ENCODE assay signal across 1 cellular context in the genomic region with DNA sequence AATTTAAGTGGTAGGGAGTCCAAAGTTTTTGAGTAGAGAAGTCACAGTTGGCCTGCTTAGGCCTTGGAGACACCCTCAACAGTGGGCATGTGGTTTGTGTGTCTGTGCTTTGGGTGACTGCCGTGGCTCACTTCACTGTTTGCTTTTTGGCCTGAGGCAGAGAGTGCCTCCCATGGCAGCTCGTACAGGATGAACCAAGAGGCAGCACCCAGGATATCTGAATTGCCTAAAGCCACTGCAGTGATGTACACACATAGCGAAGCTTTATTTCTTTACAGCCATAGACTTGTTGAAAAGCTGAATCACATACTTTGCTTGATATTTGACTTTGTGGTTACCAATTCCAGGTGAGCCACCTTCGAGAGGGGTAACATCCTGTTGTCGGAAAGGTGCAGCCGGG.
TF ChIP-seq lines count a peak whose summit lies in the region.

No MANE protein-coding gene starts in this region.

TF ChIP-seq in H1, 55 proteins besides CTCF, POLR2A, EP300 and RAD21:
- TF ChIP-seq JUN (IDR thresholded peaks at IDR 0.05; ENCODE audit: low read depth, low read length) (no peak), TEAD4 (IDR thresholded peaks at IDR 0.05; ENCODE audit: low read depth, low read length) (no peak), MAX (IDR thresholded peaks at IDR 0.05) (no peak), SUZ12 (IDR thresholded peaks at IDR 0.05; ENCODE audit: low read length) (no peak), BCL11A (IDR thresholded peaks at IDR 0.05; ENCODE audit: low read depth in 2 of 2, low read length in 2 of 2) (no peak), TBP (IDR thresholded peaks at IDR 0.05; ENCODE audit: low read depth, low read length) (no peak), RNF2 (IDR thresholded peaks at IDR 0.05; ENCODE audit: borderline replicate concordance, low read depth, low read length, missing control alignments, poor library complexity, severe bottlenecking) (no peak), GABPA (IDR thresholded peaks at IDR 0.05; ENCODE audit: borderline replicate concordance, insufficient read depth, low read length) (no peak), JUND (IDR thresholded peaks at IDR 0.05; ENCODE audit: low read length) (no peak), SP4 (IDR thresholded peaks at IDR 0.05; ENCODE audit: low read length) (no peak), TAF1 (IDR thresholded peaks at IDR 0.05; ENCODE audit: low read depth, low read length) (no peak)
